In the genomic region with DNA sequence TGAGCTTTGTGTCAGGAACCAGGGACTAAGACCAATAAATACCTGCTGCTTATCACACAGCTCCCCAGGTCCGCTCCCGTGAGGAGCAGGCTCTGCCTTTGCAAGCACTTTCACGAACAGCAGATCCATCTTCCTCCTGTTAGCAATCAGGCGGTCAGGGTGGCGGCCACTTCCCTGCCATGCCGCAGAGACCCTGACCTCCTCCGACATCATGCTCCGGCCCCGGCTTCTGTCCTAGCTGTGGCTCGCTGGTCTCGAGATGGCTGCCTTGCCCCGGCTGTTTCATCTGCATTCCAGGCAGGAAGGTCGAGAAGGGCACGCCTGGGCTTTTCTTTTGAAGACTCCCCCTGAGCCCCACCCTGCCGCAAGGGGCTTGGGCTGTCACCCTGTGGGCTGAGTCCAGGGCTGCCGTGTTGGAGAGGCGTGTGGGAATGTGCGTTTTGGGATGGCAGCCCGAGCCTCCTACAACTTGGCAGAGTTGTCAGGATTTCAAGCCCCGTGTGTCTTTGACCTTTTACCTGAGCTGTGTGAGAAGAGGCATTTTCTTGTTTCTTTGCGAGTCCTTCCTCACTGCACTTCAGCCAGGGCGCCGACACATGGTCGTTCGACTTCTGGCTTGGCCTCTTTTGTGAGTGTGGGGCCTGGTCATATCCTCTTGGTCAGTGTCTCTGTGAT, we compare ENCODE assay signal across 20 cellular contexts. TPM values are rescaled to one million over a fixed set of nuclear protein-coding genes. Genes with fewer than 3 reads are reported as not detected.
DNase-seq lines count a peak whose midpoint lies in the region; ATAC-seq, FAIRE-seq and TF ChIP-seq lines count a peak whose summit lies in the region.
"Had no signal": no experiment of that assay in that cellular context is flagged by ENCODE, and none has a peak within 500 bp of the region (broad histone marks: within the 10 kb centered on the region; RNA-seq: fewer than 3 reads in every experiment).

No MANE protein-coding gene starts in this region.

- no peak for DNase-seq in activated T-cell treated with anti-CD3 and anti-CD28 coated beads, Interleukin-2, amount 50 U/mL, for 24 hours
- DNase-seq in activated T-cell treated with anti-CD3 and anti-CD28 coated beads, Interleukin-2, amount 50 U/mL, for 1 hour = no peak
- no peak for DNase-seq in WTC11 (ENCODE audit: low spot score)
- peak; percentile 61 for DNase-seq in kidney
- DNase-seq in gastrocnemius medialis = no peak
- no peak for DNase-seq in SKM-1 (lab: John Stamatoyannopoulos, UW; ENCODE audit: unreplicated experiment)
- DNase-seq in NCI-H1048 (lab: John Stamatoyannopoulos, UW) = no peak
- DNase-seq: activated CD4-positive, alpha-beta memory T cell treated with anti-CD3 and anti-CD28 coated beads, Interleukin-2, amount 10 ng/mL, durations not matched to agents 7 days and 5 days; foreskin keratinocyte; naive B cell; NCI-H1092 treated with DMSO at 0.1 percent for 48 hours; NCI-H2171 had no signal

- H3K27ac Mint-ChIP-seq in activated T-cell treated with anti-CD3 and anti-CD28 coated beads, Interleukin-2, amount 50 U/mL, for 24 hours = peak overlapping the region; percentile 75
- H3K27ac Mint-ChIP-seq in WTC11 = no peak overlapping the region
- H3K27ac Mint-ChIP-seq: activated CD4-positive, alpha-beta memory T cell treated with anti-CD3 and anti-CD28 coated beads, Interleukin-2, amount 10 ng/mL, durations not matched to agents 7 days and 5 days; stimulated activated memory B cell treated with anti-CD40 and anti-IgM and Interleukin-4, amounts not matched to agents 10 μg/mL and 1 μg/mL and 100 μg/mL, for 72 hours had no signal

- H3K4me1 ChIP-seq in kidney (ENCODE audit: control insufficient read depth in 1 of 2, insufficient read depth in 1 of 2, low read depth in 1 of 2, low read length in 2 of 2) (peaks cover 50 to 53% of the 10 kb centered on the region in 2 donors), gastrocnemius medialis (peaks cover 78 to 88% of the 10 kb centered on the region in 2 donors)

- H3K36me3 ChIP-seq in kidney (ENCODE audit: control insufficient read depth in 1 of 2, insufficient read depth in 2 of 2, low read length in 2 of 2) (no peaks in the 10 kb centered on the region), gastrocnemius medialis (no peaks in the 10 kb centered on the region)
- H3K36me3 ChIP-seq: prostate gland had no signal

- peaks cover 56% of the 10 kb centered on the region for H3K36me3 Mint-ChIP-seq in activated T-cell treated with anti-CD3 and anti-CD28 coated beads, Interleukin-2, amount 50 U/mL, for 24 hours (ENCODE audit: low read depth)
- no peaks in the 10 kb centered on the region for H3K36me3 Mint-ChIP-seq in WTC11
- H3K36me3 Mint-ChIP-seq: naive B cell had no signal

- H3K4me3 ChIP-seq in kidney (ENCODE audit: low read length in 2 of 2) (peak overlapping the region; percentile 39 to 57), gastrocnemius medialis (peak overlapping the region in 1 of 4 donors; percentile 26)
- H3K4me3 ChIP-seq: BLaER1, prostate gland, upper lobe of left lung had no signal

- H3K27ac ChIP-seq in kidney (ENCODE audit: low read depth in 2 of 2, low read length in 2 of 2) = peak overlapping the region; percentile 26 to 83
- H3K27ac ChIP-seq in gastrocnemius medialis = peak overlapping the region; percentile 94 to 98 (median 96)
- H3K27ac ChIP-seq: 22Rv1, BLaER1, foreskin keratinocyte, upper lobe of left lung had no signal

- no peaks in the 10 kb centered on the region for H3K27me3 Mint-ChIP-seq in activated T-cell treated with anti-CD3 and anti-CD28 coated beads, Interleukin-2, amount 50 U/mL, for 24 hours
- H3K27me3 Mint-ChIP-seq in WTC11 (ENCODE audit: low read depth) = no peaks in the 10 kb centered on the region
- H3K27me3 Mint-ChIP-seq: activated CD4-positive, alpha-beta memory T cell treated with anti-CD3 and anti-CD28 coated beads, Interleukin-2, amount 10 ng/mL, durations not matched to agents 7 days and 5 days; naive B cell; stimulated activated memory B cell treated with anti-CD40 and anti-IgM and Interleukin-4, amounts not matched to agents 10 μg/mL and 1 μg/mL and 100 μg/mL, for 72 hours had no signal

- H3K9me3 ChIP-seq in kidney (ENCODE audit: control insufficient read depth in 1 of 2, low read length in 2 of 2) = no peaks in the 10 kb centered on the region
- H3K9me3 ChIP-seq in gastrocnemius medialis = no peaks in the 10 kb centered on the region
- H3K9me3 ChIP-seq: BLaER1, prostate gland, upper lobe of left lung had no signal

- H3K27me3 ChIP-seq in gastrocnemius medialis = no peaks in the 10 kb centered on the region
- H3K27me3 ChIP-seq: foreskin keratinocyte, upper lobe of left lung had no signal

- CTCF ChIA-PET in WTC11 (lab: Charles Lee) = interaction anchor here (1.4 to 2.6 kb wide), 2 partner anchors 17 to 51 kb away, joined by 4 to 17 read pairs; no protein-coding TSS in a partner anchor

- TF ChIP-seq POLR2A in gastrocnemius medialis (IDR thresholded peaks at IDR 0.05) = no peak

- peaks cover 45% of the 10 kb centered on the region for H3K4me1 Mint-ChIP-seq in activated T-cell treated with anti-CD3 and anti-CD28 coated beads, Interleukin-2, amount 50 U/mL, for 24 hours (ENCODE audit: low read depth)
- H3K4me1 Mint-ChIP-seq in WTC11 = peaks cover 34% of the 10 kb centered on the region

- POLR2A ChIA-PET in WTC11 (lab: Charles Lee) = no interaction called here

- no peak for FAIRE-seq in kidney (lab: Jason Lieb, UNC)
- FAIRE-seq: endometrium, RCC 7860 had no signal

- ATAC-seq in WTC11 (no peak), gastrocnemius medialis (no peak), GM21723 (IDR thresholded peaks at IDR 0.05; ENCODE audit: unreplicated experiment) (no peak)
- ATAC-seq: foreskin keratinocyte; stimulated activated memory B cell treated with anti-CD40 and anti-IgM and Interleukin-4, amounts not matched to agents 10 μg/mL and 1 μg/mL and 100 μg/mL, for 72 hours had no signal

- H3K9me3 Mint-ChIP-seq in activated T-cell treated with anti-CD3 and anti-CD28 coated beads, Interleukin-2, amount 50 U/mL, for 24 hours = no peaks in the 10 kb centered on the region
- no peaks in the 10 kb centered on the region for H3K9me3 Mint-ChIP-seq in WTC11
- H3K9me3 Mint-ChIP-seq: activated CD4-positive, alpha-beta memory T cell treated with anti-CD3 and anti-CD28 coated beads, Interleukin-2, amount 10 ng/mL, durations not matched to agents 7 days and 5 days; naive B cell; stimulated activated memory B cell treated with anti-CD40 and anti-IgM and Interleukin-4, amounts not matched to agents 10 μg/mL and 1 μg/mL and 100 μg/mL, for 72 hours had no signal

- intact Hi-C loops in kidney (cut with DNase I) (no loop called here), gastrocnemius medialis (cut with DNase I; ENCODE audit: low total_unique reads) (loop anchor here (5.0 kb wide), 1 partner anchor 97 kb away; no protein-coding TSS in a partner anchor)

- in situ Hi-C loops in gastrocnemius medialis (cut with MboI; ENCODE audit: low sequenced_read_pairs in 4 of 4) = loop anchor here in 1 of 4 donors (25.0 kb wide), 1 partner anchor 87 kb away; no protein-coding TSS in a partner anchor

- H3K9ac ChIP-seq in kidney (ENCODE audit: low read length in 2 of 2) = peak overlapping the region in 1 of 2 donors; percentile 53
- H3K9ac ChIP-seq: BLaER1 had no signal

- H3K4me3 Mint-ChIP-seq in activated T-cell treated with anti-CD3 and anti-CD28 coated beads, Interleukin-2, amount 50 U/mL, for 24 hours = no peak overlapping the region
- no peak overlapping the region for H3K4me3 Mint-ChIP-seq in WTC11
- H3K4me3 Mint-ChIP-seq: activated CD4-positive, alpha-beta memory T cell treated with anti-CD3 and anti-CD28 coated beads, Interleukin-2, amount 10 ng/mL, durations not matched to agents 7 days and 5 days; naive B cell; stimulated activated memory B cell treated with anti-CD40 and anti-IgM and Interleukin-4, amounts not matched to agents 10 μg/mL and 1 μg/mL and 100 μg/mL, for 72 hours had no signal

- TF ChIP-seq CTCF in WTC11 (IDR thresholded peaks at IDR 0.05) (no peak), kidney (IDR thresholded peaks at IDR 0.05; ENCODE audit: borderline replicate concordance, extremely low read depth, insufficient read depth) (no peak), gastrocnemius medialis (IDR thresholded peaks at IDR 0.05 in 4 of 5, conservative IDR thresholded peaks at IDR 0.05 in 1 of 5) (no peak)

TF ChIP-seq in WTC11, 78 proteins besides CTCF, POLR2A, EP300 and RAD21:
- TF ChIP-seq, protein P1, sequence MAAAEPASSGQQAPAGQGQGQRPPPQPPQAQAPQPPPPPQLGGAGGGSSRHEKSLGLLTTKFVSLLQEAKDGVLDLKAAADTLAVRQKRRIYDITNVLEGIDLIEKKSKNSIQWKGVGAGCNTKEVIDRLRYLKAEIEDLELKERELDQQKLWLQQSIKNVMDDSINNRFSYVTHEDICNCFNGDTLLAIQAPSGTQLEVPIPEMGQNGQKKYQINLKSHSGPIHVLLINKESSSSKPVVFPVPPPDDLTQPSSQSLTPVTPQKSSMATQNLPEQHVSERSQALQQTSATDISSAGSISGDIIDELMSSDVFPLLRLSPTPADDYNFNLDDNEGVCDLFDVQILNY (CRISPR knock-in tag; IDR thresholded peaks at IDR 0.05) = no peak
- 0 out of 2 replicates have a peak, but pooled peaks have one; percentile 27 for TF ChIP-seq GTF2I (CRISPR knock-in tag; conservative IDR thresholded peaks at IDR 0.05)
TF ChIP-seq in WTC11: peak in this region for 1.

RNA-seq across cellular contexts. Expression of a gene that starts 59.5 kb away (rescaled TPM):
- total RNA-seq in WTC11 (2021) = 5.6 to 9.7 TPM (median 9.4 TPM) in 3 replicates
- 86.2 TPM for total RNA-seq in kidney
- 40.3 TPM for polyA plus RNA-seq in kidney (ENCODE audit: insufficient read depth, low read depth, low replicate concordance)
- total RNA-seq in gastrocnemius medialis = 100 to 1,000 TPM in 1 of 4 donors, 10 to 100 TPM in 3; 44.2 to 102 (median 59.3) TPM
